In genomic region chr4:139973015-139973414, GRCh38 we compare ENCODE assay signal across 19 cellular contexts.
A peak's percentile ranks its signal among the peaks of the same experiment; 100 is the strongest.
DNase-seq lines count a peak whose midpoint lies in the region; TF ChIP-seq lines count a peak whose summit lies in the region.
"Had no signal": no experiment of that assay in that cellular context is flagged by ENCODE, and none has a peak within 500 bp of the region (broad histone marks: within the 10 kb centered on the region; RNA-seq: fewer than 3 reads in every experiment).

No MANE protein-coding gene starts in this region.

- no peak overlapping the region for H3K4me3 ChIP-seq in tibial artery
- H3K4me3 ChIP-seq: skin epidermis had no signal

- TF ChIP-seq CTCF in tibial artery (IDR thresholded peaks at IDR 0.05) = no peak

- H3K27ac ChIP-seq in tibial artery = peak overlapping the region; percentile 67 to 71
- H3K27ac ChIP-seq: parathyroid adenoma, skin epidermis had no signal

- H3K4me1 ChIP-seq in tibial artery = peaks cover 0 to 80% (median 37%) of the 10 kb centered on the region in 4 donors

- no peaks in the 10 kb centered on the region for H3K36me3 ChIP-seq in tibial artery

- intact Hi-C loops in tibial artery (cut with DNase I; ENCODE audit: low total_unique reads) = loop anchor here (10.0 kb wide), 1 partner anchor 112 kb away; no protein-coding TSS in a partner anchor

- H3K27me3 ChIP-seq in tibial artery = no peaks in the 10 kb centered on the region

- DNase-seq in HCEC 1CT (peak; percentile 17), amniotic epithelial cell (ENCODE audit: low read depth) (peak; percentile 81), iris pigment epithelial cell (ENCODE audit: low read depth) (peak; percentile 55), tibial artery (no peak), DMS79 treated with DMSO at 0.1 percent for 48 hours (lab: John Stamatoyannopoulos, UW) (no peak), hepatic stellate cell (ENCODE audit: low spot score) (no peak)
- no peak for DNase-seq in activated CD8-positive, alpha-beta memory T cell treated with anti-CD3 and anti-CD28 coated beads for 24 hours
- DNase-seq: activated CD4-positive, alpha-beta memory T cell treated with anti-CD3 and anti-CD28 coated beads, Interleukin-2, amount 10 ng/mL, durations not matched to agents 7 days and 5 days; activated naive CD8-positive, alpha-beta T cell treated with anti-CD3 and anti-CD28 coated beads, Interleukin-2, amount 10 ng/mL, durations not matched to agents 7 days and 5 days; activated T-cell treated with anti-CD3 and anti-CD28 coated beads, Interleukin-2, amount 50 U/mL, for 48 hours; H7; hypothalamus; Kasumi-1; left colon; NCI-H2171 treated with DMSO at 0.1 percent for 48 hours; stimulated activated CD4-positive, alpha-beta T cell treated with anti-CD3 and anti-CD28 coated beads, Interleukin-4, amount 100 ng/mL, for 24 hours; T-cell had no signal

- no peaks in the 10 kb centered on the region for H3K9me3 ChIP-seq in tibial artery

Comparison
In these comparisons a context has a peak if more than half of its experiments do, and no peak if none do; other contexts are left out.
1. DNase-seq: peak in HCEC 1CT (single experiment), amniotic epithelial cell (single experiment) and iris pigment epithelial cell (single experiment); none in tibial artery (0 of 2), activated CD8-positive, alpha-beta memory T cell treated with anti-CD3 and anti-CD28 coated beads for 24 hours (single experiment), DMS79 treated with DMSO at 0.1 percent for 48 hours (single experiment) and hepatic stellate cell (single experiment).